ENCODE assay signal across 8 cellular contexts in genomic region chr19:1862424-1863307, GRCh38. TPM values are rescaled to one million over a fixed set of nuclear protein-coding genes. Genes with fewer than 3 reads are reported as not detected.
DNase-seq lines count a peak whose midpoint lies in the region; ATAC-seq and TF ChIP-seq lines count a peak whose summit lies in the region.

No MANE protein-coding gene starts in this region.

- H3K4me3 Mint-ChIP-seq in Caco-2 (ENCODE audit: unreplicated experiment) (peak overlapping the region; percentile 73), GM23338 (peak overlapping the region; percentile 90)

- no peaks in the 10 kb centered on the region for H3K9me2 ChIP-seq in GM23338 (ENCODE audit: insufficient read depth)

- TF ChIP-seq CTCF in Caco-2 (IDR thresholded peaks at IDR 0.05; ENCODE audit: insufficient read depth in 1 of 2, low read depth in 1 of 2, low read length in 1 of 2, severe bottlenecking in 1 of 2, unreplicated experiment in 1 of 2) (no peak), GM23338 (conservative IDR thresholded peaks at IDR 0.05; ENCODE audit: low read depth in 2 of 2) (no peak)

- H3K4me1 Mint-ChIP-seq in Caco-2 (ENCODE audit: low read depth, unreplicated experiment) (peaks cover 5% of the 10 kb centered on the region), GM23338 (peaks cover 33% of the 10 kb centered on the region; the same call in 2 of the 3 replicates)

- H3K27ac Mint-ChIP-seq in Caco-2 (ENCODE audit: unreplicated experiment) = peak overlapping the region; percentile 35
- 0 out of 2 replicates have a peak overlapping the region, but pooled peaks have one; percentile 74 for H3K27ac Mint-ChIP-seq in GM23338

- H3K4me1 ChIP-seq in Caco-2 (peaks cover 39% of the 10 kb centered on the region), GM23338 (ENCODE audit: insufficient read depth) (peaks cover 46% of the 10 kb centered on the region), NT2/D1 (ENCODE audit: insufficient read depth, insufficient read length) (peaks cover 22% of the 10 kb centered on the region), iPS DF 6.9 (ENCODE audit: control insufficient read depth, insufficient read depth, low read length) (peaks cover 25% of the 10 kb centered on the region)

- H3K27me3 ChIP-seq in Caco-2 (replicated peaks; ENCODE audit: control insufficient read depth, insufficient read depth, low read length) (no peaks in the 10 kb centered on the region), GM23338 (ENCODE audit: insufficient read depth) (peaks cover 16% of the 10 kb centered on the region), NT2/D1 (ENCODE audit: insufficient read depth, insufficient read length) (peaks cover 24% of the 10 kb centered on the region), iPS DF 6.9 (ENCODE audit: control insufficient read depth, insufficient read depth, low read length) (no peaks in the 10 kb centered on the region)

- H3K36me3 Mint-ChIP-seq in Caco-2 (ENCODE audit: insufficient read depth, unreplicated experiment) = peaks cover 14% of the 10 kb centered on the region
- H3K36me3 Mint-ChIP-seq in GM23338 (ENCODE audit: low read depth) = no peaks in the 10 kb centered on the region; the same call in 2 of the 3 replicates

- H3K27me3 Mint-ChIP-seq in Caco-2 (ENCODE audit: insufficient read depth, unreplicated experiment) = no peaks in the 10 kb centered on the region
- peaks cover 26% of the 10 kb centered on the region for H3K27me3 Mint-ChIP-seq in GM23338 (ENCODE audit: insufficient read depth, low read depth, poor library complexity)

- H3K9me3 Mint-ChIP-seq in Caco-2 (ENCODE audit: unreplicated experiment) = no peaks in the 10 kb centered on the region
- H3K9me3 Mint-ChIP-seq in GM23338 = no peaks in the 10 kb centered on the region

- H3K9me3 ChIP-seq in Caco-2 (no peaks in the 10 kb centered on the region), NT2/D1 (ENCODE audit: insufficient read depth, low read length) (peaks cover 7% of the 10 kb centered on the region; the same call in 1 of the 2 replicates), iPS DF 6.9 (ENCODE audit: control insufficient read depth, insufficient read depth, low read length) (no peaks in the 10 kb centered on the region)

- ATAC-seq in GM23338 = no peak

- intact Hi-C loops in Caco-2 (cut with micrococcal nuclease; ENCODE audit: unreplicated experiment) = no loop called here

- H3K36me3 ChIP-seq in Caco-2 (ENCODE audit: control insufficient read depth, insufficient read depth, low read length) (no peaks in the 10 kb centered on the region), GM23338 (ENCODE audit: insufficient read depth) (no peaks in the 10 kb centered on the region), NT2/D1 (ENCODE audit: insufficient read depth, insufficient read length, low read length) (peaks cover 6% of the 10 kb centered on the region), iPS DF 6.9 (ENCODE audit: control insufficient read depth, insufficient read depth, low read length) (no peaks in the 10 kb centered on the region; the same call in 1 of the 2 replicates)

- peak overlapping the region; percentile 98 for H3K4me2 ChIP-seq in GM23338

- H3K79me2 ChIP-seq in GM23338 (replicated peaks; ENCODE audit: insufficient read depth) = peaks cover 49% of the 10 kb centered on the region

- H3K9ac ChIP-seq in NT2/D1 (ENCODE audit: insufficient read length, low read depth) = peak overlapping the region; percentile 92

- 0 out of 2 replicates have a peak, but pooled peaks cover 4% of the 10 kb centered on the region for H3F3A ChIP-seq in GM23338 (replicated peaks; ENCODE audit: low read depth)

- CTCF ChIA-PET in Caco-2 (lab: Charles Lee) = no interaction called here

- WGBS in iPS DF 6.9 (ENCODE audit: insufficient coverage, insufficient read length) = no CpG with 5 or more reads among the region's 106 CpGs

- H4K20me1 ChIP-seq in GM23338 (replicated peaks; ENCODE audit: insufficient read depth) = peaks cover 21% of the 10 kb centered on the region; the same call in 1 of the 2 replicates

- POLR2A ChIA-PET in Caco-2 (lab: Charles Lee) = no interaction called here

- H3K27ac ChIP-seq in GM23338 (ENCODE audit: low read depth) = no peak overlapping the region
- no peak overlapping the region for H3K27ac ChIP-seq in iPS DF 6.9 (ENCODE audit: low read length)

- TSS peak; percentile 70 for BruUV-seq in Caco-2 (replicated peaks; lab: Mats Ljungman, UMichigan)

- DNase-seq in Caco-2 (peak in 1 of 2 experiments; percentile 57), GM23338 (ENCODE audit: low spot score) (peak; percentile 72), NT2/D1 (ENCODE audit: low read depth, low spot score) (no peak), iPS DF 6.9 (ENCODE audit: low read depth, low spot score) (no peak), G401 (ENCODE audit: low spot score) (no peak), foreskin melanocyte (no peak)
- DNase-seq in activated naive CD4-positive, alpha-beta T cell treated with Interleukin-2 at 50 U/mL for 16 hours = peak; percentile 60
- DNase-seq in stimulated activated CD4-positive, alpha-beta T cell treated with anti-CD3 and anti-CD28 coated beads, Interleukin-12 subunit alpha, Interleukin-12 subunit beta, amount 100 ng/mL, for 4 hours = peak; percentile 66

- H3K4me3 ChIP-seq in Caco-2 (ENCODE audit: low read depth, low read length) (peak overlapping the region; percentile 89), GM23338 (peak overlapping the region; percentile 94), NT2/D1 (ENCODE audit: insufficient read length, low read depth) (peak overlapping the region; percentile 84), iPS DF 6.9 (ENCODE audit: low read length) (peak overlapping the region; percentile 95)

- in situ Hi-C loops in G401 (cut with HindIII; ENCODE audit: low sequenced_read_pairs) = no loop called here

- H2AFZ ChIP-seq in GM23338 = no peak overlapping the region

TF ChIP-seq in GM23338, 12 proteins besides CTCF, POLR2A, EP300 and RAD21 (continues in another document):
- TF ChIP-seq JUNB (IDR thresholded peaks at IDR 0.05; ENCODE audit: unreplicated experiment) = no peak
- no peak for TF ChIP-seq ZNF331 (CRISPR knock-in tag; IDR thresholded peaks at IDR 0.05; ENCODE audit: low read depth)

RNA-seq across cellular contexts. Expression of gene KLF16, which starts 0.7 kb away (rescaled TPM):
- 26.5 and 26.8 TPM in 2 replicates for total RNA-seq in Caco-2 (2022)
- total RNA-seq in GM23338 (2014; rRNA removed; shearing (Covaris generic)) = 20.2 and 22.0 TPM in 2 replicates
- 8.9 and 12.3 TPM in 2 replicates for polyA plus RNA-seq in GM23338 (2016; fragmentation: Nextera tagmentation; extraction: Ambion mirVana)
- 27.9 and 29.2 TPM in 2 replicates for total RNA-seq in G401 (2014; rRNA removed; shearing (Covaris generic))

RNA-seq across cellular contexts. Expression of gene REXO1, which starts 14.4 kb away (rescaled TPM):
- total RNA-seq in Caco-2 (2022) = 43.0 and 46.6 TPM in 2 replicates
- total RNA-seq in GM23338 (2014; rRNA removed; shearing (Covaris generic)) = 28.4 and 90.1 TPM in 2 replicates
- 20.2 and 23.5 TPM in 2 replicates for polyA plus RNA-seq in GM23338 (2016; fragmentation: Nextera tagmentation; extraction: Ambion mirVana)
- total RNA-seq in G401 (2014; rRNA removed; shearing (Covaris generic)) = 7.8 and 10.7 TPM in 2 replicates

RNA-seq across cellular contexts. Expression of gene ABHD17A, which starts 22.6 kb away (rescaled TPM):
- 47.7 and 51.8 TPM in 2 replicates for total RNA-seq in Caco-2 (2022)
- total RNA-seq in GM23338 (2014; rRNA removed; shearing (Covaris generic)) = 68.8 and 99.9 TPM in 2 replicates
- polyA plus RNA-seq in GM23338 (2016; fragmentation: Nextera tagmentation; extraction: Ambion mirVana) = 34.2 and 37.1 TPM in 2 replicates
- total RNA-seq in G401 (2014; rRNA removed; shearing (Covaris generic)) = 94.4 and 130 TPM in 2 replicates

RNA-seq across cellular contexts. Expression of gene ADAT3, which starts 42.5 kb away (rescaled TPM):
- total RNA-seq in Caco-2 (2022) = 12.6 and 14.0 TPM in 2 replicates
- 10.6 and 12.4 TPM in 2 replicates for total RNA-seq in GM23338 (2014; rRNA removed; shearing (Covaris generic))
- polyA plus RNA-seq in GM23338 (2016; fragmentation: Nextera tagmentation; extraction: Ambion mirVana) = 7.8 and 7.9 TPM in 2 replicates
- 8.6 and 13.5 TPM in 2 replicates for total RNA-seq in G401 (2014; rRNA removed; shearing (Covaris generic))

RNA-seq across cellular contexts. Expression of gene SCAMP4, which starts 42.5 kb away (rescaled TPM):
- total RNA-seq in Caco-2 (2022) = 78.3 and 84.1 TPM in 2 replicates
- total RNA-seq in GM23338 (2014; rRNA removed; shearing (Covaris generic)) = 87.0 and 106 TPM in 2 replicates
- polyA plus RNA-seq in GM23338 (2016; fragmentation: Nextera tagmentation; extraction: Ambion mirVana) = 35.5 and 39.4 TPM in 2 replicates
- total RNA-seq in G401 (2014; rRNA removed; shearing (Covaris generic)) = 45.9 and 70.6 TPM in 2 replicates

Comparison
In these comparisons a context has a peak if more than half of its experiments do, and no peak if none do; other contexts are left out.
1. DNase-seq: peak in GM23338 (single experiment), activated naive CD4-positive, alpha-beta T cell treated with Interleukin-2 at 50 U/mL for 16 hours (single experiment) and stimulated activated CD4-positive, alpha-beta T cell treated with anti-CD3 and anti-CD28 coated beads, Interleukin-12 subunit alpha, Interleukin-12 subunit beta, amount 100 ng/mL, for 4 hours (single experiment); none in NT2/D1 (single experiment), iPS DF 6.9 (single experiment), G401 (single experiment) and foreskin melanocyte (single experiment).
2. Peak in every context shown above with its lines, with median percentiles within 50 percentile points of each other: H3K4me3 ChIP-seq.